9 cellular contexts compared by ENCODE assay signal in genomic region chr19:55304279-55304978, GRCh38. TPM values are rescaled to one million over a fixed set of nuclear protein-coding genes. Genes with fewer than 3 reads are reported as not detected.
DNase-seq lines count a peak whose midpoint lies in the region; ATAC-seq, FAIRE-seq and TF ChIP-seq lines count a peak whose summit lies in the region.
"Had no signal": no experiment of that assay in that cellular context is flagged by ENCODE, and none has a peak within 500 bp of the region (broad histone marks: within the 10 kb centered on the region; RNA-seq: fewer than 3 reads in every experiment).

No MANE protein-coding gene starts in this region.

- no peaks in the 10 kb centered on the region for H3K36me3 ChIP-seq in small intestine (ENCODE audit: control insufficient read depth in 2 of 2, insufficient read depth in 2 of 2, low read length in 2 of 2)

- peak; percentile 51 for ATAC-seq in activated naive CD8-positive, alpha-beta T cell treated with anti-CD3 and anti-CD28 coated beads, Interleukin-2, amount 50 U/mL, for 24 hours
- ATAC-seq in HG02840 (IDR thresholded peaks at IDR 0.05; ENCODE audit: low FRiP score, unreplicated experiment), result no peak

- no peak for TF ChIP-seq CTCF in LNCaP clone FGC (IDR thresholded peaks at IDR 0.05; ENCODE audit: control insufficient read depth, extremely low read depth, insufficient read depth)

- WGBS in small intestine, 3 donors, result 89 to 93% (median 90%) methylated on average over 38 to 39 of the region's 39 CpGs

- H3K27ac Mint-ChIP-seq in activated CD4-positive, alpha-beta T cell treated with anti-CD3 and anti-CD28 coated beads, Interleukin-2, amount 10 ng/mL, durations not matched to agents 24 days and 14 days, result no peak overlapping the region
- H3K27ac Mint-ChIP-seq in activated naive CD8-positive, alpha-beta T cell treated with anti-CD3 and anti-CD28 coated beads, Interleukin-2, amount 50 U/mL, for 24 hours, result no peak overlapping the region

- intact Hi-C loops in activated CD4-positive, alpha-beta T cell treated with anti-CD3 and anti-CD28 coated beads, Interleukin-2, amount 10 ng/mL, durations not matched to agents 24 days and 14 days (cut with micrococcal nuclease), result loop anchor here (5.0 kb wide), 2 partner anchors 103 to 198 kb away; partner anchors contain the start of gene UBE2S

- peaks cover 0 to 2% of the 10 kb centered on the region in 2 donors for H3K4me1 ChIP-seq in small intestine (ENCODE audit: control insufficient read depth in 2 of 2, insufficient read depth in 1 of 2, low read depth in 1 of 2, low read length in 1 of 2)

- FAIRE-seq in small intestine (lab: Jason Lieb, UNC), result no peak

- no peaks in the 10 kb centered on the region for H3K9me3 ChIP-seq in small intestine (ENCODE audit: control insufficient read depth, low read depth)

- no peaks in the 10 kb centered on the region for H3K27me3 Mint-ChIP-seq in activated CD4-positive, alpha-beta T cell treated with anti-CD3 and anti-CD28 coated beads, Interleukin-2, amount 10 ng/mL, durations not matched to agents 24 days and 14 days
- no peaks in the 10 kb centered on the region for H3K27me3 Mint-ChIP-seq in activated naive CD8-positive, alpha-beta T cell treated with anti-CD3 and anti-CD28 coated beads, Interleukin-2, amount 50 U/mL, for 24 hours

- no peak overlapping the region for H3K4me3 ChIP-seq in LNCaP clone FGC (ENCODE audit: low read depth, low read length)
- no peak overlapping the region for H3K4me3 ChIP-seq in small intestine (ENCODE audit: low read depth in 1 of 2, low read length in 2 of 2)
- H3K4me3 ChIP-seq: smooth muscle cell had no signal

- H3K27ac ChIP-seq in small intestine (ENCODE audit: low read depth in 1 of 2, low read length in 1 of 2), result no peak overlapping the region

- peaks cover 4% of the 10 kb centered on the region for H3K36me3 Mint-ChIP-seq in activated CD4-positive, alpha-beta T cell treated with anti-CD3 and anti-CD28 coated beads, Interleukin-2, amount 10 ng/mL, durations not matched to agents 24 days and 14 days (ENCODE audit: low read depth)
- peaks cover 2% of the 10 kb centered on the region for H3K36me3 Mint-ChIP-seq in activated naive CD8-positive, alpha-beta T cell treated with anti-CD3 and anti-CD28 coated beads, Interleukin-2, amount 50 U/mL, for 24 hours (ENCODE audit: low read depth)

- DNase-seq in activated CD4-positive, alpha-beta T cell treated with anti-CD3 and anti-CD28 coated beads, Interleukin-2, amount 10 ng/mL, durations not matched to agents 24 days and 14 days, result peak; percentile 75
- DNase-seq in activated CD4-positive, alpha-beta T cell treated with anti-CD3 and anti-CD28 coated beads for 1 hour, result no peak
- peak; percentile 49 for DNase-seq in LNCaP clone FGC (ENCODE audit: low read depth)
- peak; percentile 30 for DNase-seq in activated naive CD8-positive, alpha-beta T cell treated with anti-CD3 and anti-CD28 coated beads, Interleukin-2, amount 50 U/mL, for 24 hours
- DNase-seq in small intestine, result peak; percentile 62
- DNase-seq in activated gamma-delta T cell (lab: John Stamatoyannopoulos, UW), result no peak
- no peak for DNase-seq in NK-92 treated with Interleukin-12 subunit alpha and Interleukin-12 subunit beta, amount 100 ng/mL, for 24 hours (lab: John Stamatoyannopoulos, UW)

- H3K4me1 Mint-ChIP-seq in activated CD4-positive, alpha-beta T cell treated with anti-CD3 and anti-CD28 coated beads, Interleukin-2, amount 10 ng/mL, durations not matched to agents 24 days and 14 days, result peaks cover 16% of the 10 kb centered on the region
- H3K4me1 Mint-ChIP-seq in activated naive CD8-positive, alpha-beta T cell treated with anti-CD3 and anti-CD28 coated beads, Interleukin-2, amount 50 U/mL, for 24 hours, result peaks cover 13% of the 10 kb centered on the region

- H3K9me3 Mint-ChIP-seq in activated CD4-positive, alpha-beta T cell treated with anti-CD3 and anti-CD28 coated beads, Interleukin-2, amount 10 ng/mL, durations not matched to agents 24 days and 14 days, result no peaks in the 10 kb centered on the region
- no peaks in the 10 kb centered on the region for H3K9me3 Mint-ChIP-seq in activated naive CD8-positive, alpha-beta T cell treated with anti-CD3 and anti-CD28 coated beads, Interleukin-2, amount 50 U/mL, for 24 hours

- no peak overlapping the region for H3K4me3 Mint-ChIP-seq in activated CD4-positive, alpha-beta T cell treated with anti-CD3 and anti-CD28 coated beads, Interleukin-2, amount 10 ng/mL, durations not matched to agents 24 days and 14 days
- H3K4me3 Mint-ChIP-seq in activated naive CD8-positive, alpha-beta T cell treated with anti-CD3 and anti-CD28 coated beads, Interleukin-2, amount 50 U/mL, for 24 hours, result no peak overlapping the region

- H3K27me3 ChIP-seq in small intestine (ENCODE audit: control insufficient read depth in 2 of 2, insufficient read depth in 2 of 2, low read length in 2 of 2), result no peaks in the 10 kb centered on the region

RNA-seq across cellular contexts. Expression of gene BRSK1, which starts 20.6 kb away (rescaled TPM):
- total RNA-seq in activated CD4-positive, alpha-beta T cell treated with anti-CD3 and anti-CD28 coated beads, Interleukin-2, amount 10 ng/mL, durations not matched to agents 24 days and 14 days, result 5.9 and 7.9 TPM in 2 replicates
- 1 to 10 TPM in 2 of 3 donors, under 1 TPM in 1; 0.22 to 2.7 (median 2.7) TPM for polyA plus RNA-seq in small intestine

RNA-seq across cellular contexts. Expression of gene TMEM150B, which starts 20.7 kb away (rescaled TPM):
- 0.28 and 0.69 TPM in 2 replicates for total RNA-seq in activated CD4-positive, alpha-beta T cell treated with anti-CD3 and anti-CD28 coated beads, Interleukin-2, amount 10 ng/mL, durations not matched to agents 24 days and 14 days
- 100 to 1,000 TPM in 1 of 3 donors, 10 to 100 TPM in 2; 33.2 to 125 (median 89.2) TPM for polyA plus RNA-seq in small intestine
- total RNA-seq: smooth muscle cell had no signal
- polyA plus RNA-seq: smooth muscle cell had no signal

RNA-seq across cellular contexts. Expression of gene HSPBP1, which starts 24.5 kb away (rescaled TPM):
- total RNA-seq in activated CD4-positive, alpha-beta T cell treated with anti-CD3 and anti-CD28 coated beads, Interleukin-2, amount 10 ng/mL, durations not matched to agents 24 days and 14 days, result 63.9 and 68.3 TPM in 2 replicates
- polyA plus RNA-seq in small intestine, result 10 to 100 TPM; 25.9 to 61.9 (median 34.0) TPM

RNA-seq across cellular contexts. Expression of gene KMT5C, which starts 35.2 kb away (rescaled TPM):
- 31.3 and 32.2 TPM in 2 replicates for total RNA-seq in activated CD4-positive, alpha-beta T cell treated with anti-CD3 and anti-CD28 coated beads, Interleukin-2, amount 10 ng/mL, durations not matched to agents 24 days and 14 days
- polyA plus RNA-seq in small intestine, result 10 to 100 TPM; 10.3 to 14.5 (median 14.1) TPM

RNA-seq across cellular contexts. Expression of gene PPP6R1, which starts 45.6 kb away (rescaled TPM):
- 196 and 216 TPM in 2 replicates for total RNA-seq in activated CD4-positive, alpha-beta T cell treated with anti-CD3 and anti-CD28 coated beads, Interleukin-2, amount 10 ng/mL, durations not matched to agents 24 days and 14 days
- 10 to 100 TPM; 43.4 to 51.1 (median 46.7) TPM for polyA plus RNA-seq in small intestine

Comparison
In these comparisons a context has a peak if more than half of its experiments do, and no peak if none do; other contexts are left out.
1. DNase-seq: peak in activated CD4-positive, alpha-beta T cell treated with anti-CD3 and anti-CD28 coated beads, Interleukin-2, amount 10 ng/mL, durations not matched to agents 24 days and 14 days (single experiment), LNCaP clone FGC (single experiment), activated naive CD8-positive, alpha-beta T cell treated with anti-CD3 and anti-CD28 coated beads, Interleukin-2, amount 50 U/mL, for 24 hours (single experiment) and small intestine (single experiment); none in activated CD4-positive, alpha-beta T cell treated with anti-CD3 and anti-CD28 coated beads for 1 hour (single experiment), activated gamma-delta T cell (single experiment) and NK-92 treated with Interleukin-12 subunit alpha and Interleukin-12 subunit beta, amount 100 ng/mL, for 24 hours (single experiment).